14 cellular contexts compared by ENCODE assay signal in genomic region chr17:75914643-75915265, GRCh38.
"Had no signal": no experiment of that assay in that cellular context is flagged by ENCODE, and none has a peak within 500 bp of the region (broad histone marks: within the 10 kb centered on the region; RNA-seq: fewer than 3 reads in every experiment).

No MANE protein-coding gene starts in this region.

- FAIRE-seq: keratinocyte, pancreas had no signal

- H3K9me3 Mint-ChIP-seq: activated B cell treated with CpG ODN at 0.5 μM for 24 hours; activated CD4-positive, alpha-beta T cell treated with anti-CD3 and anti-CD28 coated beads, Interleukin-2, amount 10 ng/mL, durations not matched to agents 24 days and 14 days; central memory CD8-positive, alpha-beta T cell; effector memory CD8-positive, alpha-beta T cell; neural crest cell; T-helper 1 cell treated with Interleukin-12 subunit alpha and Interleukin-12 subunit beta and Interleukin-4 antibody, amounts not matched to agents 30 μg/mL and 1 μg/mL, for 36 hours had no signal

- H3K9me3 ChIP-seq: adrenal gland, pancreas had no signal

- ATAC-seq: effector memory CD8-positive, alpha-beta T cell; pancreas had no signal

- H3K27me3 Mint-ChIP-seq: activated B cell treated with CpG ODN at 0.5 μM for 24 hours; activated CD4-positive, alpha-beta T cell treated with anti-CD3 and anti-CD28 coated beads, Interleukin-2, amount 10 ng/mL, durations not matched to agents 24 days and 14 days; central memory CD8-positive, alpha-beta T cell; effector memory CD8-positive, alpha-beta T cell had no signal

- H3K4me1 ChIP-seq: adrenal gland, pancreas had no signal

- H3K4me1 Mint-ChIP-seq: activated B cell treated with CpG ODN at 0.5 μM for 24 hours; activated CD4-positive, alpha-beta T cell treated with anti-CD3 and anti-CD28 coated beads, Interleukin-2, amount 10 ng/mL, durations not matched to agents 24 days and 14 days; central memory CD8-positive, alpha-beta T cell; neural crest cell had no signal

- H3K27ac Mint-ChIP-seq: activated B cell treated with CpG ODN at 0.5 μM for 24 hours; activated CD4-positive, alpha-beta T cell treated with anti-CD3 and anti-CD28 coated beads, Interleukin-2, amount 10 ng/mL, durations not matched to agents 24 days and 14 days; effector memory CD8-positive, alpha-beta T cell; T-helper 1 cell treated with Interleukin-12 subunit alpha and Interleukin-12 subunit beta and Interleukin-4 antibody, amounts not matched to agents 30 μg/mL and 1 μg/mL, for 36 hours had no signal

- H3K4me3 ChIP-seq: adrenal gland, pancreas, skin epidermis had no signal

- H3K4me3 Mint-ChIP-seq: activated B cell treated with CpG ODN at 0.5 μM for 24 hours; activated CD4-positive, alpha-beta T cell treated with anti-CD3 and anti-CD28 coated beads, Interleukin-2, amount 10 ng/mL, durations not matched to agents 24 days and 14 days; central memory CD8-positive, alpha-beta T cell; effector memory CD8-positive, alpha-beta T cell; neural crest cell; T-helper 1 cell treated with Interleukin-12 subunit alpha and Interleukin-12 subunit beta and Interleukin-4 antibody, amounts not matched to agents 30 μg/mL and 1 μg/mL, for 36 hours had no signal

- H3K27ac ChIP-seq: adrenal gland, pancreas, skin epidermis had no signal

- H3K36me3 ChIP-seq: pancreas had no signal

- DNase-seq: activated B cell treated with CpG ODN at 0.5 μM for 24 hours; activated CD4-positive, alpha-beta T cell treated with anti-CD3 and anti-CD28 coated beads, Interleukin-2, amount 10 ng/mL, durations not matched to agents 24 days and 14 days; activated CD8-positive, alpha-beta memory T cell treated with anti-CD3 and anti-CD28 coated beads for 24 hours; activated naive CD4-positive, alpha-beta T cell treated with Interleukin-2 at 50 U/mL for 16 hours; adrenal gland; cortex of kidney; effector memory CD8-positive, alpha-beta T cell; retina had no signal

- H3K27me3 ChIP-seq: adrenal gland, pancreas had no signal
